8 cellular contexts compared by ENCODE assay signal in genomic region chr13:30796132-30796832, GRCh38.
DNase-seq lines count a peak whose midpoint lies in the region; ATAC-seq and TF ChIP-seq lines count a peak whose summit lies in the region.

No MANE protein-coding gene starts in this region.

- no peaks in the 10 kb centered on the region for H3K36me3 ChIP-seq in CD8-positive, alpha-beta memory T cell (ENCODE audit: insufficient read depth, low read length)
- H3K36me3 ChIP-seq in ascending aorta, result no peaks in the 10 kb centered on the region

- ATAC-seq in memory B cell (ENCODE audit: low read depth) (peak; percentile 52), HG02981 (IDR thresholded peaks at IDR 0.05; ENCODE audit: unreplicated experiment) (no peak)

- no peaks in the 10 kb centered on the region for H3K9me3 Mint-ChIP-seq in CD8-positive, alpha-beta memory T cell
- H3K9me3 Mint-ChIP-seq in memory B cell, result no peaks in the 10 kb centered on the region

- H3K36me3 Mint-ChIP-seq in CD8-positive, alpha-beta memory T cell, result no peaks in the 10 kb centered on the region
- no peaks in the 10 kb centered on the region for H3K36me3 Mint-ChIP-seq in memory B cell

- H3K27me3 Mint-ChIP-seq in CD8-positive, alpha-beta memory T cell, result peaks cover 0 to 3% of the 10 kb centered on the region in 2 donors
- H3K27me3 Mint-ChIP-seq in memory B cell, result no peaks in the 10 kb centered on the region

- no peak for DNase-seq in CD8-positive, alpha-beta memory T cell
- peak; percentile 93 for DNase-seq in HT1080 (ENCODE audit: low read depth)
- DNase-seq in ascending aorta (ENCODE audit: low spot score in 2 of 2), result no peak
- no peak for DNase-seq in memory B cell (ENCODE audit: low spot score in 2 of 2)
- DNase-seq in NCI-H1930 (lab: John Stamatoyannopoulos, UW), result no peak
- DNase-seq in NCI-H345 treated with DMSO at 0.1 percent for 48 hours (lab: John Stamatoyannopoulos, UW; ENCODE audit: unreplicated experiment), result no peak
- DNase-seq in NCI-H2196 (lab: John Stamatoyannopoulos, UW; ENCODE audit: unreplicated experiment), result no peak

- H3K9me3 ChIP-seq in CD8-positive, alpha-beta memory T cell (ENCODE audit: low read length), result no peaks in the 10 kb centered on the region
- no peaks in the 10 kb centered on the region for H3K9me3 ChIP-seq in ascending aorta

- peak overlapping the region; percentile 12 for H3K4me3 ChIP-seq in CD8-positive, alpha-beta memory T cell (ENCODE audit: low read length)
- peak overlapping the region; percentile 34 to 43 for H3K4me3 ChIP-seq in ascending aorta

- peaks cover 12% of the 10 kb centered on the region for H3K4me1 ChIP-seq in CD8-positive, alpha-beta memory T cell (ENCODE audit: insufficient read depth, low read length)
- peaks cover 0 to 17% of the 10 kb centered on the region in 2 donors for H3K4me1 ChIP-seq in ascending aorta

- H3K4me3 Mint-ChIP-seq in CD8-positive, alpha-beta memory T cell, result peak overlapping the region in 6 of 7 donors; percentile 35 to 83 (median 66)
- H3K4me3 Mint-ChIP-seq in memory B cell, result peak overlapping the region; percentile 49

- no peaks in the 10 kb centered on the region for H3K27me3 ChIP-seq in CD8-positive, alpha-beta memory T cell (ENCODE audit: insufficient read depth, low read length, poor library complexity, severe bottlenecking)
- H3K27me3 ChIP-seq in ascending aorta, result no peaks in the 10 kb centered on the region

- H3K27ac ChIP-seq in CD8-positive, alpha-beta memory T cell (ENCODE audit: low read depth, low read length), result no peak overlapping the region
- H3K27ac ChIP-seq in ascending aorta, result no peak overlapping the region

- POLR2A ChIA-PET in CD8-positive, alpha-beta memory T cell (lab: Charles Lee), result interaction anchor here (0.6 kb wide), 1 partner anchor 34 kb away, joined by 6 read pairs; no protein-coding TSS in a partner anchor

- H3K27ac Mint-ChIP-seq in CD8-positive, alpha-beta memory T cell, result peak overlapping the region; percentile 25 to 90 (median 84)
- H3K27ac Mint-ChIP-seq in memory B cell, result no peak overlapping the region

- peaks cover 16 to 35% (median 21%) of the 10 kb centered on the region in 3 donors for H3K4me1 Mint-ChIP-seq in CD8-positive, alpha-beta memory T cell
- peaks cover 9% of the 10 kb centered on the region for H3K4me1 Mint-ChIP-seq in memory B cell

- TF ChIP-seq CTCF in ascending aorta (IDR thresholded peaks at IDR 0.05), result no peak

- intact Hi-C loops in ascending aorta (cut with DNase I), result loop anchor here (10.0 kb wide), 1 partner anchor 1201 kb away; the partner anchor contains the start of gene SLC7A1

- CTCF ChIA-PET in CD8-positive, alpha-beta memory T cell (lab: Charles Lee), result interaction anchor here (1.1 to 1.7 kb wide), 6 partner anchors 7 to 117 kb away, joined by 3 to 6 read pairs (median 3); no protein-coding TSS in a partner anchor
